1 cellular context compared by ENCODE assay signal in the genomic region with DNA sequence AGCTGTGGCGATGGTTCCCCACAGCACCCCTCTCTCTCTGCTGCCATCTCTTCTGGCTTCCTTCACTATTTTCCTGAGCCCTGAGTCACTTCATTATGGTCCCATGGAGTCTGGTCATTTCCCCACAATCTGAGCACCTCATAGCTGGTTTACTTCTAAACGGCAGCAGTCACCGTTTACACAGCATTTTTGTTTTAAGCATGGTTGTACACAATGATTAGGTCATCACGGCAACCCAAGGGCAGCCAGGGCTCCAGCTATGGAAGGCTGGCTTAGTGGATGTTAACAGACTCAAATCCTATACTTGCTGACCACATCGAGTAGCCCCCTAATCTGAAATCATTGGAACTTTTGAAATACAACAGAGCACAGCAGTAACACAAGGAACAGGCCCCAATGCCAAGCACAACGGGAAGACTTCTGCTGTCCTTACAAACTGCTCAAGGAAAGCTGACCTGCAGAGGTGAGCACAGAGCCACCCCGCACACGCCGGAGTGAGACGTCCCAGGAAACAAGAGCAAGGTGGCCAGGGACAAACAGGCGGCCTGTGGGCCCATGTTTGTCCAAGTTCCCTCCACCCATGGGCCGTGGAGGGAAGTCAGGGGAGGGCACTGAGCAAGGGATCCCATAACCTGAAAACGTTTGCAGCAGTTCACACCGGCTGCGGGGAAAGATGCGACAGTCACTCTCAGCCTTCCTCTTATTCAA.
TF ChIP-seq lines count a peak whose summit lies in the region.

No MANE protein-coding gene starts in this region.

TF ChIP-seq in HepG2, 621 proteins besides CTCF, POLR2A, EP300 and RAD21 (continued from another document):
- TF ChIP-seq, protein P1, sequence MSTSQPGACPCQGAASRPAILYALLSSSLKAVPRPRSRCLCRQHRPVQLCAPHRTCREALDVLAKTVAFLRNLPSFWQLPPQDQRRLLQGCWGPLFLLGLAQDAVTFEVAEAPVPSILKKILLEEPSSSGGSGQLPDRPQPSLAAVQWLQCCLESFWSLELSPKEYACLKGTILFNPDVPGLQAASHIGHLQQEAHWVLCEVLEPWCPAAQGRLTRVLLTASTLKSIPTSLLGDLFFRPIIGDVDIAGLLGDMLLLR (CRISPR knock-in tag; IDR thresholded peaks at IDR 0.05): no peak
- TF ChIP-seq SAP130 (CRISPR knock-in tag; IDR thresholded peaks at IDR 0.05; ENCODE audit: low read depth) (peak; percentile 16; the same call in 1 of the 2 replicates), FOXA1 (IDR thresholded peaks at IDR 0.05) (no peak), FOXA1 (CRISPR knock-in tag; IDR thresholded peaks at IDR 0.05) (peak; percentile 58), FOXA3 (CRISPR knock-in tag; IDR thresholded peaks at IDR 0.05) (peak; percentile 49)
TF ChIP-seq in HepG2: peak in this region for 4.
